ENCODE assay signal across 15 cellular contexts in genomic region chr2:117763806-117764205, GRCh38. TPM values are rescaled to one million over a fixed set of nuclear protein-coding genes. Genes with fewer than 3 reads are reported as not detected.
DNase-seq lines count a peak whose midpoint lies in the region; ATAC-seq and TF ChIP-seq lines count a peak whose summit lies in the region.
"Had no signal": no experiment of that assay in that cellular context is flagged by ENCODE, and none has a peak within 500 bp of the region (broad histone marks: within the 10 kb centered on the region; RNA-seq: fewer than 3 reads in every experiment).

No MANE protein-coding gene starts in this region.

- H3K27me3 ChIP-seq in Peyer's patch, result no peaks in the 10 kb centered on the region
- H3K27me3 ChIP-seq: BLaER1 had no signal

- ATAC-seq in HG03457 (IDR thresholded peaks at IDR 0.05; ENCODE audit: unreplicated experiment), result no peak
- ATAC-seq: GM12878, Panc1 had no signal

- no peak for TF ChIP-seq CTCF in Peyer's patch (IDR thresholded peaks at IDR 0.05)

- peak; percentile 3 for DNase-seq in M059J (ENCODE audit: low read depth)
- peak; percentile 76 for DNase-seq in astrocyte of the hippocampus (ENCODE audit: low read depth, low spot score)
- peak; percentile 88 for DNase-seq in kidney glomerular epithelial cell (lab: John Stamatoyannopoulos, UW)
- DNase-seq in NCI-H187 treated with DMSO at 0.1 percent for 48 hours (lab: John Stamatoyannopoulos, UW), result no peak
- DNase-seq in NCI-H82 (lab: John Stamatoyannopoulos, UW), result no peak
- no peak for DNase-seq in Peyer's patch
- DNase-seq: CD8-positive, alpha-beta memory T cell; HCEC 1CT; NCI-H146; NCI-H2171; SHP77 had no signal

- H3K9me3 ChIP-seq in Peyer's patch, result no peaks in the 10 kb centered on the region
- H3K9me3 ChIP-seq: BLaER1 had no signal

- no peak for TF ChIP-seq POLR2A in Peyer's patch (IDR thresholded peaks at IDR 0.05)

- H3K27ac ChIP-seq in Peyer's patch, result no peak overlapping the region
- H3K27ac ChIP-seq: BLaER1 had no signal

- no peaks in the 10 kb centered on the region for H3K36me3 ChIP-seq in Peyer's patch
- H3K36me3 ChIP-seq: BLaER1 had no signal

- no peak overlapping the region for H3K4me3 ChIP-seq in Peyer's patch
- H3K4me3 ChIP-seq: BLaER1, GM12878 had no signal

- H3K4me1 ChIP-seq in Peyer's patch, result no peaks in the 10 kb centered on the region
- H3K4me1 ChIP-seq: BLaER1 had no signal

RNA-seq across cellular contexts. Expression of gene DDX18, which starts 50.7 kb away (rescaled TPM):
- 49.1 and 56.4 TPM in 2 replicates for total RNA-seq in M059J (2014; rRNA removed; shearing (Covaris generic))
- 10 to 100 TPM; 23.5 to 48.7 (median 33.5) TPM for total RNA-seq in Peyer's patch

Comparison
In these comparisons a context has a peak if more than half of its experiments do, and no peak if none do; other contexts are left out.
1. DNase-seq: peak in M059J (single experiment), astrocyte of the hippocampus (single experiment) and kidney glomerular epithelial cell (single experiment); none in NCI-H187 treated with DMSO at 0.1 percent for 48 hours (single experiment), NCI-H82 (single experiment) and Peyer's patch (0 of 3).